In the genomic region with DNA sequence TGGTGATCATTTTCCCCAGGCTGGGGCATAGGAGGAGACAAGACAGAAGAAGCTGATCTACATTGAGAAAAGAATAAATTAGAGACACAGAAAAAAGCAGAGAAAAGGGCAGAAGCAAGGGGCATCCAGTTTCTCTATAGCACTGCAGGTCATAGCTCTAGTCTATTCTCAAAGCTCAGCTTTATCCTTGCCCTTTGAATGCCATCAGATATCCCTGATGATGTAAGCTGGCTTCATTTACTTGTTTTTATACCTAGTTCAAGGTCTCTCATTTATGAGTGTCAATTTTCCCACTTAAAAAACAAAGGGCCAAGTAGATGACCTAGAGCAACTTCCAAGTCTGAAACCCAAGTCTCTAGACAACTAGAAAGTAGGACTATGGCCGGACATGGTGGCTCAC, we compare ENCODE assay signal across 8 cellular contexts.
"Had no signal": no experiment of that assay in that cellular context is flagged by ENCODE, and none has a peak within 500 bp of the region (broad histone marks: within the 10 kb centered on the region; RNA-seq: fewer than 3 reads in every experiment).

No MANE protein-coding gene starts in this region.

- H3K27ac Mint-ChIP-seq: GM23338 had no signal

- H3K4me3 Mint-ChIP-seq: GM23338, H9 had no signal

- DNase-seq: H9, HCEC 1CT had no signal

- FAIRE-seq: H1, H54, HepG2 had no signal

- H3K4me1 Mint-ChIP-seq: GM23338, H9 had no signal

- H3K27ac ChIP-seq: HL-60 had no signal

- ATAC-seq: GM23338, HepG2 had no signal

- H3K9me3 Mint-ChIP-seq: GM23338, IgD-negative memory B cell had no signal

- H3K27me3 Mint-ChIP-seq: IgD-negative memory B cell had no signal

- H3K4me3 ChIP-seq: GM23338 had no signal
